ENCODE assay signal across 9 cellular contexts in genomic region chr7:29391262-29391661, GRCh38.
"Had no signal": no experiment of that assay in that cellular context is flagged by ENCODE, and none has a peak within 500 bp of the region (broad histone marks: within the 10 kb centered on the region; RNA-seq: fewer than 3 reads in every experiment).

No MANE protein-coding gene starts in this region.

- H3K9me3 Mint-ChIP-seq: GM23338, HFFc6 had no signal

- H3K27me3 Mint-ChIP-seq: IgD-negative memory B cell had no signal

- H3K4me1 Mint-ChIP-seq: IgD-negative memory B cell had no signal

- H3K36me3 Mint-ChIP-seq: IgD-negative memory B cell had no signal

- H3K4me2 ChIP-seq: GM23338 had no signal

- H3K27ac ChIP-seq: HL-60 had no signal

- H3K4me3 ChIP-seq: GM23338 had no signal

- FAIRE-seq: H1, H54 had no signal

- H2AFZ ChIP-seq: GM23338 had no signal

- H3K27ac Mint-ChIP-seq: GM23338, H9, HFFc6 had no signal

- ATAC-seq: GM23338 had no signal

- H3K4me3 Mint-ChIP-seq: GM23338, H9, HFFc6, IgD-negative memory B cell had no signal

- DNase-seq: H9, HCEC 1CT, HFFc6, KG1 had no signal
